39 cellular contexts compared by ENCODE assay signal in genomic region chr9:72145733-72146132, GRCh38. TPM values are rescaled to one million over a fixed set of nuclear protein-coding genes. Genes with fewer than 3 reads are reported as not detected.
"Had no signal": no experiment of that assay in that cellular context is flagged by ENCODE, and none has a peak within 500 bp of the region (broad histone marks: within the 10 kb centered on the region; RNA-seq: fewer than 3 reads in every experiment).

No MANE protein-coding gene starts in this region.

- H3K4me3 Mint-ChIP-seq: activated B cell treated with CpG ODN at 0.5 μM for 24 hours; activated CD8-positive, alpha-beta memory T cell treated with anti-CD3 and anti-CD28 coated beads, Interleukin-2, amount 10 ng/mL, durations not matched to agents 7 days and 5 days; activated CD8-positive, alpha-beta T cell treated with anti-CD3 and anti-CD28 coated beads for 36 hours; activated naive CD4-positive, alpha-beta T cell treated with anti-CD3 and anti-CD28 coated beads for 36 hours; activated naive CD4-positive, alpha-beta T cell treated with anti-CD3 and anti-CD28 coated beads, Interleukin-2, amount 50 U/mL, for 24 hours; activated naive CD8-positive, alpha-beta T cell treated with anti-CD3 and anti-CD28 coated beads for 36 hours; activated naive CD8-positive, alpha-beta T cell treated with anti-CD3 and anti-CD28 coated beads, Interleukin-2, amount 50 U/mL, for 24 hours; activated T-helper 1 cell treated with anti-CD3 and anti-CD28 coated beads, Interleukin-12 subunit alpha, Interleukin-12 subunit beta, Interleukin-2, Interleukin-4 antibody, amounts not matched to agents 30 ng/mL and 10 ng/mL and 1 ng/mL, durations not matched to agents 14 hours and 24 hours and 36 hours; dendritic cell treated with granulocyte-macrophage colony-stimulating factor and Interleukin-4, amounts not matched to agents 40 ng/mL and 50 ng/mL, for 4 days; endodermal cell; T-cell; T-helper 1 cell treated with Interleukin-12 subunit alpha and Interleukin-12 subunit beta and Interleukin-4 antibody, amounts not matched to agents 30 μg/mL and 1 μg/mL, for 36 hours; T-helper 2 cell treated with Interferon-gamma antibody and Interleukin-4, amounts not matched to agents 5 μg/mL and 100 μg/mL, for 36 hours had no signal

- H3K36me3 ChIP-seq: adrenal gland, esophagus muscularis mucosa, gastrocnemius medialis, heart left ventricle, WERI-Rb-1 had no signal

- H3K9me3 ChIP-seq: adrenal gland, body of pancreas, esophagus muscularis mucosa, gastrocnemius medialis, heart left ventricle had no signal

- ATAC-seq: activated CD4-positive, CD25-positive, alpha-beta regulatory T cell treated with anti-CD3 and anti-CD28 coated beads, Interleukin-2, amount 50 U/mL, for 24 hours; activated CD8-positive, alpha-beta memory T cell treated with anti-CD3 and anti-CD28 coated beads, Interleukin-2, amount 10 ng/mL, durations not matched to agents 7 days and 5 days; activated CD8-positive, alpha-beta T cell treated with anti-CD3 and anti-CD28 coated beads for 36 hours; activated naive CD8-positive, alpha-beta T cell treated with anti-CD3 and anti-CD28 coated beads, Interleukin-2, amount 50 U/mL, for 24 hours; body of pancreas; gastrocnemius medialis; heart left ventricle; T-cell had no signal

- H3K36me3 Mint-ChIP-seq: activated CD8-positive, alpha-beta memory T cell treated with anti-CD3 and anti-CD28 coated beads, Interleukin-2, amount 10 ng/mL, durations not matched to agents 7 days and 5 days; activated naive CD4-positive, alpha-beta T cell treated with anti-CD3 and anti-CD28 coated beads, Interleukin-2, amount 50 U/mL, for 24 hours; activated naive CD8-positive, alpha-beta T cell treated with anti-CD3 and anti-CD28 coated beads for 36 hours; T-cell had no signal

- H3K4me3 ChIP-seq: adrenal gland, body of pancreas, coronary artery, dorsolateral prefrontal cortex, esophagus muscularis mucosa, gastrocnemius medialis, heart left ventricle had no signal

- H3K9me3 Mint-ChIP-seq: activated B cell treated with CpG ODN at 0.5 μM for 24 hours; activated CD8-positive, alpha-beta T cell treated with anti-CD3 and anti-CD28 coated beads for 36 hours; activated naive CD4-positive, alpha-beta T cell treated with anti-CD3 and anti-CD28 coated beads for 36 hours; activated naive CD4-positive, alpha-beta T cell treated with anti-CD3 and anti-CD28 coated beads, Interleukin-2, amount 50 U/mL, for 24 hours; activated naive CD8-positive, alpha-beta T cell treated with anti-CD3 and anti-CD28 coated beads for 36 hours; activated naive CD8-positive, alpha-beta T cell treated with anti-CD3 and anti-CD28 coated beads, Interleukin-2, amount 50 U/mL, for 24 hours; activated T-helper 1 cell treated with anti-CD3 and anti-CD28 coated beads, Interleukin-12 subunit alpha, Interleukin-12 subunit beta, Interleukin-2, Interleukin-4 antibody, amounts not matched to agents 30 ng/mL and 10 ng/mL and 1 ng/mL, durations not matched to agents 14 hours and 24 hours and 36 hours; activated T-helper 2 cell treated with anti-CD3 and anti-CD28 coated beads, Interferon-gamma antibody, Interleukin-2, Interleukin-4, amounts not matched to agents 10 μg/mL and 5 μg/mL and 100 μg/mL, durations not matched to agents 14 hours and 24 hours and 36 hours; dendritic cell treated with granulocyte-macrophage colony-stimulating factor and Interleukin-4, amounts not matched to agents 40 ng/mL and 50 ng/mL, for 4 days; T-cell; T-helper 1 cell treated with Interleukin-12 subunit alpha and Interleukin-12 subunit beta and Interleukin-4 antibody, amounts not matched to agents 30 μg/mL and 1 μg/mL, for 36 hours; T-helper 2 cell treated with Interferon-gamma antibody and Interleukin-4, amounts not matched to agents 5 μg/mL and 100 μg/mL, for 36 hours had no signal

- DNase-seq: activated B cell treated with CpG ODN at 0.5 μM for 24 hours; activated CD4-positive, alpha-beta T cell treated with anti-CD3 and anti-CD28 coated beads for 48 hours; activated CD4-positive, alpha-beta T cell treated with anti-CD3 and anti-CD28 coated beads, Interleukin-2, amount 50 U/mL, for 1 hour; activated CD4-positive, alpha-beta T cell treated with anti-CD3 and anti-CD28 coated beads, Interleukin-2, amount 50 U/mL, for 48 hours; activated CD8-positive, alpha-beta memory T cell treated with anti-CD3 and anti-CD28 coated beads, Interleukin-2, amount 10 ng/mL, durations not matched to agents 7 days and 5 days; activated CD8-positive, alpha-beta memory T cell treated with anti-CD3 and anti-CD28 coated beads, Interleukin-2, amount 50 U/mL, for 4 hours; activated CD8-positive, alpha-beta T cell treated with anti-CD3 and anti-CD28 coated beads for 36 hours; activated effector memory CD4-positive, alpha-beta T cell treated with anti-CD3 and anti-CD28 coated beads, Interleukin-2, amount 50 U/mL, for 16 hours; activated naive CD4-positive, alpha-beta T cell treated with anti-CD3 and anti-CD28 coated beads for 36 hours; activated naive CD8-positive, alpha-beta T cell treated with anti-CD3 and anti-CD28 coated beads for 36 hours; activated naive CD8-positive, alpha-beta T cell treated with anti-CD3 and anti-CD28 coated beads, Interleukin-2, amount 50 U/mL, for 24 hours; activated T-cell treated with anti-CD3 and anti-CD28 coated beads, Interleukin-2, amount 50 U/mL, for 1 hour; activated T-cell treated with anti-CD3 and anti-CD28 coated beads, Interleukin-2, amount 50 U/mL, for 48 hours; adrenal gland; aorta; body of pancreas; central memory CD4-positive, alpha-beta T cell; cerebellar nuclear complex; dorsolateral prefrontal cortex; effector memory CD4-positive, alpha-beta T cell; endodermal cell; erythroblast; gastrocnemius medialis; glutamatergic neuron; heart left ventricle; T-cell; T1000; WERI-Rb-1 had no signal

- H3K27me3 ChIP-seq: body of pancreas, gastrocnemius medialis had no signal

- H3K27ac Mint-ChIP-seq: activated B cell treated with CpG ODN at 0.5 μM for 24 hours; activated CD8-positive, alpha-beta memory T cell treated with anti-CD3 and anti-CD28 coated beads, Interleukin-2, amount 10 ng/mL, durations not matched to agents 7 days and 5 days; activated CD8-positive, alpha-beta T cell treated with anti-CD3 and anti-CD28 coated beads for 36 hours; activated naive CD4-positive, alpha-beta T cell treated with anti-CD3 and anti-CD28 coated beads for 36 hours; activated naive CD4-positive, alpha-beta T cell treated with anti-CD3 and anti-CD28 coated beads, Interleukin-2, amount 50 U/mL, for 24 hours; activated naive CD8-positive, alpha-beta T cell treated with anti-CD3 and anti-CD28 coated beads for 36 hours; activated naive CD8-positive, alpha-beta T cell treated with anti-CD3 and anti-CD28 coated beads, Interleukin-2, amount 50 U/mL, for 24 hours; activated T-helper 1 cell treated with anti-CD3 and anti-CD28 coated beads, Interleukin-12 subunit alpha, Interleukin-12 subunit beta, Interleukin-2, Interleukin-4 antibody, amounts not matched to agents 30 ng/mL and 10 ng/mL and 1 ng/mL, durations not matched to agents 14 hours and 24 hours and 36 hours; activated T-helper 2 cell treated with anti-CD3 and anti-CD28 coated beads, Interferon-gamma antibody, Interleukin-2, Interleukin-4, amounts not matched to agents 10 μg/mL and 5 μg/mL and 100 μg/mL, durations not matched to agents 14 hours and 24 hours and 36 hours; dendritic cell treated with granulocyte-macrophage colony-stimulating factor and Interleukin-4, amounts not matched to agents 40 ng/mL and 50 ng/mL, for 4 days; endodermal cell; T-cell; T-helper 1 cell treated with Interleukin-12 subunit alpha and Interleukin-12 subunit beta and Interleukin-4 antibody, amounts not matched to agents 30 μg/mL and 1 μg/mL, for 36 hours; T-helper 2 cell treated with Interferon-gamma antibody and Interleukin-4, amounts not matched to agents 5 μg/mL and 100 μg/mL, for 36 hours had no signal

- H3K27ac ChIP-seq: adrenal gland, body of pancreas, coronary artery, esophagus muscularis mucosa, foreskin keratinocyte, gastrocnemius medialis, heart left ventricle, WERI-Rb-1 had no signal

- H3K4me1 Mint-ChIP-seq: activated naive CD4-positive, alpha-beta T cell treated with anti-CD3 and anti-CD28 coated beads, Interleukin-2, amount 50 U/mL, for 24 hours; endodermal cell had no signal

RNA-seq across cellular contexts. Expression of gene GDA, which starts 3.5 kb away (rescaled TPM):
- total RNA-seq: activated CD8-positive, alpha-beta memory T cell treated with anti-CD3 and anti-CD28 coated beads for 36 hours; activated CD8-positive, alpha-beta memory T cell treated with anti-CD3 and anti-CD28 coated beads, Interleukin-2, amount 10 ng/mL, durations not matched to agents 7 days and 5 days; activated CD8-positive, alpha-beta T cell treated with anti-CD3 and anti-CD28 coated beads for 36 hours; activated naive CD4-positive, alpha-beta T cell treated with anti-CD3 and anti-CD28 coated beads for 36 hours; activated naive CD8-positive, alpha-beta T cell treated with anti-CD3 and anti-CD28 coated beads for 36 hours; activated T-helper 1 cell treated with anti-CD3 and anti-CD28 coated beads, Interleukin-12 subunit alpha, Interleukin-12 subunit beta, Interleukin-2, Interleukin-4 antibody, amounts not matched to agents 30 ng/mL and 10 ng/mL and 1 ng/mL, durations not matched to agents 14 hours and 24 hours and 36 hours; aorta; esophagus muscularis mucosa had no signal
